1 cellular context compared by ENCODE assay signal in the genomic region with DNA sequence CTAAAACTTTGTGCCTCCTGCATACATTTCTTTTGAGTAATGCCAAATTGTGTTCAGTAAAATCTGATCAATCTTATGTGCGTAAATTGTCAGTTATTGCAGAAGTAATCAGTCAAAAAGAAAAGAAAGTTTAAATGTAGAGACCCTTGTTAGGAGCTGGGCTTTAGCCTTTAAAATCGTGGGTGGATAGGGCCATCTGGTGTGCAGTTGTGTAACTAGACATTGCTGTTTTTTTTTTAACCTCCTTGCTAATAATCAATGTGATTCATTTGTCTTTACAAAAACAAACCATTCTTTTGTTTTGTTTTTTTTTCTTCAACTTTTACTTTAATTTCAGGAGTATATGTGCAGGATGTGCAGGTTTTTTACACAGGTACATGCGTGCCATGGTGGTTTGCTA.
TF ChIP-seq lines count a peak whose summit lies in the region.

No MANE protein-coding gene starts in this region.

TF ChIP-seq in HepG2, 621 proteins besides CTCF, POLR2A, EP300 and RAD21:
- TF ChIP-seq MEF2D (CRISPR knock-in tag; IDR thresholded peaks at IDR 0.05) (no peak), SMC3 (IDR thresholded peaks at IDR 0.05; ENCODE audit: low read length) (peak; percentile 6; the same call in 1 of the 2 replicates), STAG1 (CRISPR knock-in tag; IDR thresholded peaks at IDR 0.05) (peak; percentile 54), ZNF792 (CRISPR knock-in tag; IDR thresholded peaks at IDR 0.05) (no peak), ETV6 (CRISPR knock-in tag; conservative IDR thresholded peaks at IDR 0.05) (no peak), ZBTB3 (CRISPR knock-in tag; IDR thresholded peaks at IDR 0.05; ENCODE audit: borderline replicate concordance, low read depth) (no peak)
- TF ChIP-seq, protein P1, sequence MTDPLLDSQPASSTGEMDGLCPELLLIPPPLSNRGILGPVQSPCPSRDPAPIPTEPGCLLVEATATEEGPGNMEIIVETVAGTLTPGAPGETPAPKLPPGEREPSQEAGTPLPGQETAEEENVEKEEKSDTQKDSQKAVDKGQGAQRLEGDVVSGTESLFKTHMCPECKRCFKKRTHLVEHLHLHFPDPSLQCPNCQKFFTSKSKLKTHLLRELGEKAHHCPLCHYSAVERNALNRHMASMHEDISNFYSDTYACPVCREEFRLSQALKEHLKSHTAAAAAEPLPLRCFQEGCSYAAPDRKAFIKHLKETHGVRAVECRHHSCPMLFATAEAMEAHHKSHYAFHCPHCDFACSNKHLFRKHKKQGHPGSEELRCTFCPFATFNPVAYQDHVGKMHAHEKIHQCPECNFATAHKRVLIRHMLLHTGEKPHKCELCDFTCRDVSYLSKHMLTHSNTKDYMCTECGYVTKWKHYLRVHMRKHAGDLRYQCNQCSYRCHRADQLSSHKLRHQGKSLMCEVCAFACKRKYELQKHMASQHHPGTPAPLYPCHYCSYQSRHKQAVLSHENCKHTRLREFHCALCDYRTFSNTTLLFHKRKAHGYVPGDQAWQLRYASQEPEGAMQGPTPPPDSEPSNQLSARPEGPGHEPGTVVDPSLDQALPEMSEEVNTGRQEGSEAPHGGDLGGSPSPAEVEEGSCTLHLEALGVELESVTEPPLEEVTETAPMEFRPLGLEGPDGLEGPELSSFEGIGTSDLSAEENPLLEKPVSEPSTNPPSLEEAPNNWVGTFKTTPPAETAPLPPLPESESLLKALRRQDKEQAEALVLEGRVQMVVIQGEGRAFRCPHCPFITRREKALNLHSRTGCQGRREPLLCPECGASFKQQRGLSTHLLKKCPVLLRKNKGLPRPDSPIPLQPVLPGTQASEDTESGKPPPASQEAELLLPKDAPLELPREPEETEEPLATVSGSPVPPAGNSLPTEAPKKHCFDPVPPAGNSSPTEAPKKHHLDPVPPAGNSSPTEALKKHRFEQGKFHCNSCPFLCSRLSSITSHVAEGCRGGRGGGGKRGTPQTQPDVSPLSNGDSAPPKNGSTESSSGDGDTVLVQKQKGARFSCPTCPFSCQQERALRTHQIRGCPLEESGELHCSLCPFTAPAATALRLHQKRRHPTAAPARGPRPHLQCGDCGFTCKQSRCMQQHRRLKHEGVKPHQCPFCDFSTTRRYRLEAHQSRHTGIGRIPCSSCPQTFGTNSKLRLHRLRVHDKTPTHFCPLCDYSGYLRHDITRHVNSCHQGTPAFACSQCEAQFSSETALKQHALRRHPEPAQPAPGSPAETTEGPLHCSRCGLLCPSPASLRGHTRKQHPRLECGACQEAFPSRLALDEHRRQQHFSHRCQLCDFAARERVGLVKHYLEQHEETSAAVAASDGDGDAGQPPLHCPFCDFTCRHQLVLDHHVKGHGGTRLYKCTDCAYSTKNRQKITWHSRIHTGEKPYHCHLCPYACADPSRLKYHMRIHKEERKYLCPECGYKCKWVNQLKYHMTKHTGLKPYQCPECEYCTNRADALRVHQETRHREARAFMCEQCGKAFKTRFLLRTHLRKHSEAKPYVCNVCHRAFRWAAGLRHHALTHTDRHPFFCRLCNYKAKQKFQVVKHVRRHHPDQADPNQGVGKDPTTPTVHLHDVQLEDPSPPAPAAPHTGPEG (CRISPR knock-in tag; IDR thresholded peaks at IDR 0.05): no peak
